Comparison of ENCODE assay signal across 1 cellular context in genomic region chr1:25875154-25875855, GRCh38.
TF ChIP-seq lines count a peak whose summit lies in the region.

Gene PAQR7 (minus strand): TSS chr1:25875708. CDS start chr1:25863839, 11,869 bp downstream.

TF ChIP-seq in HepG2, 621 proteins besides CTCF, POLR2A, EP300 and RAD21 (continued from another document and continues in another):
- TF ChIP-seq ZNF749 (CRISPR knock-in tag; IDR thresholded peaks at IDR 0.05; ENCODE audit: borderline replicate concordance) (peak; percentile 88), PHB2 (IDR thresholded peaks at IDR 0.05; ENCODE audit: partially characterized antibody) (no peak), CHD4 (IDR thresholded peaks at IDR 0.05; ENCODE audit: borderline replicate concordance, low read length) (no peak), NONO (IDR thresholded peaks at IDR 0.05) (no peak), NONO (CRISPR knock-in tag; conservative IDR thresholded peaks at IDR 0.05) (peak; percentile 48; the same call in 1 of the 2 replicates), ZBTB14 (CRISPR knock-in tag; IDR thresholded peaks at IDR 0.05) (no peak), ZNF572 (CRISPR knock-in tag; IDR thresholded peaks at IDR 0.05) (no peak), ZBTB20 (CRISPR knock-in tag; IDR thresholded peaks at IDR 0.05; ENCODE audit: borderline replicate concordance, low read depth) (peak; percentile 42; the same call in 1 of the 2 replicates), PCBP1 (IDR thresholded peaks at IDR 0.05; ENCODE audit: borderline replicate concordance, low read depth, low read length) (no peak), ZNF792 (CRISPR knock-in tag; IDR thresholded peaks at IDR 0.05) (peak; percentile 93), KLF16 (CRISPR knock-in tag; IDR thresholded peaks at IDR 0.05) (peak; percentile 39 to 89; a peak in 2 of 4 replicates), MBNL3 (CRISPR knock-in tag; conservative IDR thresholded peaks at IDR 0.05) (no peak), ZUFSP (CRISPR knock-in tag; IDR thresholded peaks at IDR 0.05; ENCODE audit: borderline replicate concordance) (no peak), ZNF33B (CRISPR knock-in tag; IDR thresholded peaks at IDR 0.05) (peak; percentile 92; the same call in 1 of the 2 replicates), ZSCAN29 (CRISPR knock-in tag; conservative IDR thresholded peaks at IDR 0.05) (0 out of 2 replicates have a peak, but pooled peaks have one; percentile 86), ATF7-NPFF (CRISPR knock-in tag; IDR thresholded peaks at IDR 0.05; ENCODE audit: low read depth) (peak; percentile 97), ZNF138 (CRISPR knock-in tag; IDR thresholded peaks at IDR 0.05; ENCODE audit: low read depth) (peak; percentile 91), RERE (CRISPR knock-in tag; IDR thresholded peaks at IDR 0.05; ENCODE audit: low read depth) (no peak), ZNF724P (CRISPR knock-in tag; IDR thresholded peaks at IDR 0.05; ENCODE audit: borderline replicate concordance) (no peak; the same call in 1 of the 2 replicates), ARNT (IDR thresholded peaks at IDR 0.05) (no peak), IKZF4 (CRISPR knock-in tag; IDR thresholded peaks at IDR 0.05; ENCODE audit: borderline replicate concordance, low read depth, not compliant biosample characterization) (peak; percentile 85), DR1 (CRISPR knock-in tag; IDR thresholded peaks at IDR 0.05) (no peak; the same call in 1 of the 2 replicates), SMC3 (IDR thresholded peaks at IDR 0.05; ENCODE audit: low read length) (no peak), TAF1 (CRISPR knock-in tag; IDR thresholded peaks at IDR 0.05) (peak; percentile 39; the same call in 1 of the 2 replicates), BCLAF1 (IDR thresholded peaks at IDR 0.05) (no peak), ZNF788 (CRISPR knock-in tag; IDR thresholded peaks at IDR 0.05; ENCODE audit: borderline replicate concordance) (no peak), NFYC (CRISPR knock-in tag; IDR thresholded peaks at IDR 0.05) (peak; percentile 34; the same call in 1 of the 2 replicates), ZNF513 (CRISPR knock-in tag; conservative IDR thresholded peaks at IDR 0.05) (no peak), FLYWCH1 (CRISPR knock-in tag; IDR thresholded peaks at IDR 0.05) (no peak), PAF1 (CRISPR knock-in tag; IDR thresholded peaks at IDR 0.05) (no peak), ZNF276 (CRISPR knock-in tag; IDR thresholded peaks at IDR 0.05; ENCODE audit: low read depth) (peak; percentile 77; the same call in 1 of the 2 replicates), HMG20B (CRISPR knock-in tag; conservative IDR thresholded peaks at IDR 0.05) (no peak), CEBPB (IDR thresholded peaks at IDR 0.05; ENCODE audit: borderline replicate concordance, low read depth, low read length) (no peak), TAF15 (IDR thresholded peaks at IDR 0.05; ENCODE audit: low read depth, low read length, poor library complexity, severe bottlenecking) (no peak), FOXJ3 (CRISPR knock-in tag; IDR thresholded peaks at IDR 0.05; ENCODE audit: borderline replicate concordance) (no peak), FOXP4 (CRISPR knock-in tag; IDR thresholded peaks at IDR 0.05) (no peak), STAT6 (CRISPR knock-in tag; IDR thresholded peaks at IDR 0.05; ENCODE audit: borderline replicate concordance) (no peak; the same call in 1 of the 2 replicates), TFDP1 (CRISPR knock-in tag; IDR thresholded peaks at IDR 0.05; ENCODE audit: borderline replicate concordance) (peak; percentile 98)
